ENCODE assay signal across 25 cellular contexts in genomic region chr3:103873897-103874545, GRCh38.
A peak's percentile ranks its signal among the peaks of the same experiment; 100 is the strongest.
DNase-seq lines count a peak whose midpoint lies in the region; ATAC-seq, FAIRE-seq and TF ChIP-seq lines count a peak whose summit lies in the region.
"Had no signal": no experiment of that assay in that cellular context is flagged by ENCODE, and none has a peak within 500 bp of the region (broad histone marks: within the 10 kb centered on the region; RNA-seq: fewer than 3 reads in every experiment).

No MANE protein-coding gene starts in this region.

- no peak for ATAC-seq in GM19328 (IDR thresholded peaks at IDR 0.05; ENCODE audit: unreplicated experiment)
- no peak for ATAC-seq in stimulated activated effector memory CD8-positive, alpha-beta T cell treated with anti-CD3 and anti-CD28 coated beads, Interleukin-12 subunit alpha, Interleukin-12 subunit beta, amount 100 ng/mL, for 72 hours
- ATAC-seq: A549, Panc1 had no signal

- H3K27me3 ChIP-seq in astrocyte (ENCODE audit: insufficient read depth, low read length): no peaks in the 10 kb centered on the region
- no peaks in the 10 kb centered on the region for H3K27me3 ChIP-seq in thyroid gland

- CTCF ChIA-PET in activated naive CD4-positive, alpha-beta T cell treated with anti-CD3 and anti-CD28 coated beads for 36 hours (lab: Charles Lee): no interaction called here

- H3K36me3 Mint-ChIP-seq in astrocyte (ENCODE audit: low read depth, unreplicated experiment): no peaks in the 10 kb centered on the region
- H3K36me3 Mint-ChIP-seq in stimulated activated effector memory CD8-positive, alpha-beta T cell treated with anti-CD3 and anti-CD28 coated beads, Interleukin-12 subunit alpha, Interleukin-12 subunit beta, amount 100 ng/mL, for 72 hours: no peaks in the 10 kb centered on the region
- no peaks in the 10 kb centered on the region for H3K36me3 Mint-ChIP-seq in activated naive CD4-positive, alpha-beta T cell treated with anti-CD3 and anti-CD28 coated beads for 36 hours (ENCODE audit: low read depth)
- H3K36me3 Mint-ChIP-seq: CD4-positive, alpha-beta memory T cell; IgD-negative memory B cell had no signal

- FAIRE-seq in astrocyte (lab: Jason Lieb, UNC): peak; percentile 9
- FAIRE-seq: A549, GM12892 had no signal

- 82 to 88% methylated on average over 2 of the region's 2 CpGs for WGBS in thyroid gland, 2 donors

- H3K4me3 ChIP-seq in astrocyte (ENCODE audit: insufficient read depth, low read depth, low read length) (no peak overlapping the region), retinal pigment epithelial cell (ENCODE audit: low read length) (no peak overlapping the region), thyroid gland (replicated peaks in 1 of 3) (no peak overlapping the region)
- H3K4me3 ChIP-seq: A549, GM23248 had no signal

- no peak for TF ChIP-seq POLR2A in thyroid gland (IDR thresholded peaks at IDR 0.05)

- DNase-seq in HT1080 (ENCODE audit: low read depth) (peak; percentile 20), astrocyte (ENCODE audit: low read depth) (peak; percentile 15), iris pigment epithelial cell (ENCODE audit: low read depth) (peak; percentile 17), retinal pigment epithelial cell (ENCODE audit: low read depth) (peak; percentile 78), thyroid gland (no peak)
- DNase-seq in stimulated activated effector memory CD8-positive, alpha-beta T cell treated with anti-CD3 and anti-CD28 coated beads, Interleukin-12 subunit alpha, Interleukin-12 subunit beta, amount 100 ng/mL, for 72 hours (ENCODE audit: low spot score in 2 of 2): no peak
- no peak for DNase-seq in activated naive CD4-positive, alpha-beta T cell treated with anti-CD3 and anti-CD28 coated beads for 36 hours
- DNase-seq: AML-193; C1 segment of cervical spinal cord; CD4-positive, alpha-beta memory T cell; COR-L47; DMS79; GM23248; H7; MM.1S; NCI-H2029; NCI-H526 treated with DMSO at 0.1 percent for 48 hours; SHP77 had no signal

- H3K27me3 Mint-ChIP-seq in astrocyte (ENCODE audit: low read depth, unreplicated experiment): no peaks in the 10 kb centered on the region
- no peaks in the 10 kb centered on the region for H3K27me3 Mint-ChIP-seq in activated naive CD4-positive, alpha-beta T cell treated with anti-CD3 and anti-CD28 coated beads for 36 hours (ENCODE audit: low read depth)
- H3K27me3 Mint-ChIP-seq: CD4-positive, alpha-beta memory T cell; IgD-negative memory B cell had no signal

- H3K4me1 Mint-ChIP-seq in astrocyte (ENCODE audit: low read depth, unreplicated experiment): no peaks in the 10 kb centered on the region
- H3K4me1 Mint-ChIP-seq in stimulated activated effector memory CD8-positive, alpha-beta T cell treated with anti-CD3 and anti-CD28 coated beads, Interleukin-12 subunit alpha, Interleukin-12 subunit beta, amount 100 ng/mL, for 72 hours: no peaks in the 10 kb centered on the region
- no peaks in the 10 kb centered on the region for H3K4me1 Mint-ChIP-seq in activated naive CD4-positive, alpha-beta T cell treated with anti-CD3 and anti-CD28 coated beads for 36 hours (ENCODE audit: low read depth)
- H3K4me1 Mint-ChIP-seq: CD4-positive, alpha-beta memory T cell; IgD-negative memory B cell had no signal

- H3K9me3 Mint-ChIP-seq in astrocyte (ENCODE audit: unreplicated experiment): no peaks in the 10 kb centered on the region
- H3K9me3 Mint-ChIP-seq in stimulated activated effector memory CD8-positive, alpha-beta T cell treated with anti-CD3 and anti-CD28 coated beads, Interleukin-12 subunit alpha, Interleukin-12 subunit beta, amount 100 ng/mL, for 72 hours: peaks cover 11% of the 10 kb centered on the region
- peaks cover 4% of the 10 kb centered on the region for H3K9me3 Mint-ChIP-seq in activated naive CD4-positive, alpha-beta T cell treated with anti-CD3 and anti-CD28 coated beads for 36 hours
- H3K9me3 Mint-ChIP-seq: IgD-negative memory B cell had no signal

- intact Hi-C loops in thyroid gland (cut with DNase I): no loop called here
- intact Hi-C loops in activated naive CD4-positive, alpha-beta T cell treated with anti-CD3 and anti-CD28 coated beads for 36 hours (cut with micrococcal nuclease): no loop called here

- H3K9ac ChIP-seq in astrocyte (ENCODE audit: low read length): no peak overlapping the region
- H3K9ac ChIP-seq: GM23248, KMS-11 had no signal

- H3K27ac Mint-ChIP-seq in astrocyte (ENCODE audit: unreplicated experiment): no peak overlapping the region
- H3K27ac Mint-ChIP-seq in stimulated activated effector memory CD8-positive, alpha-beta T cell treated with anti-CD3 and anti-CD28 coated beads, Interleukin-12 subunit alpha, Interleukin-12 subunit beta, amount 100 ng/mL, for 72 hours: no peak overlapping the region
- no peak overlapping the region for H3K27ac Mint-ChIP-seq in activated naive CD4-positive, alpha-beta T cell treated with anti-CD3 and anti-CD28 coated beads for 36 hours
- H3K27ac Mint-ChIP-seq: CD4-positive, alpha-beta memory T cell; IgD-negative memory B cell had no signal

- TF ChIP-seq CTCF in astrocyte (IDR thresholded peaks at IDR 0.05; ENCODE audit: insufficient read depth, low read depth, low read length) (no peak), retinal pigment epithelial cell (conservative IDR thresholded peaks at IDR 0.05; ENCODE audit: low read depth, low read length) (no peak), thyroid gland (IDR thresholded peaks at IDR 0.05) (no peak)

- H3K4me3 Mint-ChIP-seq in astrocyte (ENCODE audit: unreplicated experiment): no peak overlapping the region
- no peak overlapping the region for H3K4me3 Mint-ChIP-seq in stimulated activated effector memory CD8-positive, alpha-beta T cell treated with anti-CD3 and anti-CD28 coated beads, Interleukin-12 subunit alpha, Interleukin-12 subunit beta, amount 100 ng/mL, for 72 hours
- H3K4me3 Mint-ChIP-seq in activated naive CD4-positive, alpha-beta T cell treated with anti-CD3 and anti-CD28 coated beads for 36 hours: no peak overlapping the region
- H3K4me3 Mint-ChIP-seq: CD4-positive, alpha-beta memory T cell; IgD-negative memory B cell had no signal

- H3K79me2 ChIP-seq in astrocyte (ENCODE audit: insufficient read depth, low read length): no peaks in the 10 kb centered on the region

- H3K4me1 ChIP-seq in astrocyte (ENCODE audit: insufficient read depth, low read length): no peaks in the 10 kb centered on the region
- H3K4me1 ChIP-seq in thyroid gland: no peaks in the 10 kb centered on the region
- H3K4me1 ChIP-seq: A549 had no signal

- H3K36me3 ChIP-seq in astrocyte (ENCODE audit: insufficient read depth, low read length) (no peaks in the 10 kb centered on the region), thyroid gland (no peaks in the 10 kb centered on the region)

- H4K20me1 ChIP-seq in astrocyte (ENCODE audit: insufficient read depth, low read length): no peaks in the 10 kb centered on the region

- H2AFZ ChIP-seq in astrocyte (ENCODE audit: low read depth, low read length): no peak overlapping the region
- H2AFZ ChIP-seq: GM23248 had no signal

- H3K4me2 ChIP-seq in astrocyte (ENCODE audit: low read length): no peak overlapping the region
- H3K4me2 ChIP-seq: A549, KMS-11 had no signal

- H3K27ac ChIP-seq in astrocyte (ENCODE audit: low read depth, low read length): no peak overlapping the region
- no peak overlapping the region for H3K27ac ChIP-seq in thyroid gland
- H3K27ac ChIP-seq: A549, GM23248, KMS-11, RWPE1 had no signal

- H3K9me3 ChIP-seq in astrocyte (ENCODE audit: insufficient read depth, low read depth, low read length): no peaks in the 10 kb centered on the region
- no peaks in the 10 kb centered on the region for H3K9me3 ChIP-seq in thyroid gland
- H3K9me3 ChIP-seq: A549 had no signal

Comparison
In these comparisons a context has a peak if more than half of its experiments do, and no peak if none do; other contexts are left out.
1. DNase-seq: peak in HT1080 (single experiment), astrocyte (single experiment), iris pigment epithelial cell (single experiment) and retinal pigment epithelial cell (single experiment); none in thyroid gland (0 of 2), stimulated activated effector memory CD8-positive, alpha-beta T cell treated with anti-CD3 and anti-CD28 coated beads, Interleukin-12 subunit alpha, Interleukin-12 subunit beta, amount 100 ng/mL, for 72 hours (0 of 2) and activated naive CD4-positive, alpha-beta T cell treated with anti-CD3 and anti-CD28 coated beads for 36 hours (single experiment).